33 cellular contexts compared by ENCODE assay signal in genomic region chr7:50427518-50427917, GRCh38.
"Had no signal": no experiment of that assay in that cellular context is flagged by ENCODE, and none has a peak within 500 bp of the region (broad histone marks: within the 10 kb centered on the region; RNA-seq: fewer than 3 reads in every experiment).

No MANE protein-coding gene starts in this region.

- DNase-seq: activated B cell treated with CpG ODN at 0.5 μM for 24 hours; activated CD4-positive, alpha-beta memory T cell treated with anti-CD3 and anti-CD28 coated beads for 36 hours; activated CD4-positive, alpha-beta T cell treated with anti-CD3 and anti-CD28 coated beads for 4 hours; activated CD4-positive, alpha-beta T cell treated with anti-CD3 and anti-CD28 coated beads, Interleukin-2, amount 10 ng/mL, durations not matched to agents 24 days and 14 days; activated CD4-positive, alpha-beta T cell treated with anti-CD3 and anti-CD28 coated beads, Interleukin-2, amount 50 U/mL, for 1 hour; activated CD4-positive, alpha-beta T cell treated with anti-CD3 and anti-CD28 coated beads, Interleukin-2, amount 50 U/mL, for 4 hours; activated CD4-positive, CD25-positive, alpha-beta regulatory T cell treated with anti-CD3 and anti-CD28 coated beads, Interleukin-2, amount 50 U/mL, for 72 hours; activated CD8-positive, alpha-beta memory T cell treated with anti-CD3 and anti-CD28 coated beads, Interleukin-2, amount 50 U/mL, for 4 hours; activated CD8-positive, alpha-beta T cell treated with anti-CD3 and anti-CD28 coated beads for 36 hours; activated effector memory CD4-positive, alpha-beta T cell treated with anti-CD3 and anti-CD28 coated beads, Interleukin-2, amount 50 U/mL, for 16 hours; activated gamma-delta T cell treated with Interleukin-2 at 50 U/mL for 16 hours; activated naive CD4-positive, alpha-beta T cell; activated naive CD4-positive, alpha-beta T cell treated with anti-CD3 and anti-CD28 coated beads for 36 hours; activated naive CD4-positive, alpha-beta T cell treated with anti-CD3 and anti-CD28 coated beads, Interleukin-2, amount 50 U/mL, for 16 hours; activated naive CD8-positive, alpha-beta T cell treated with anti-CD3 and anti-CD28 coated beads for 36 hours; activated T-cell treated with anti-CD3 and anti-CD28 coated beads for 4 hours; activated T-cell treated with anti-CD3 and anti-CD28 coated beads, Interleukin-2, amount 50 U/mL, for 1 hour; activated T-cell treated with anti-CD3 and anti-CD28 coated beads, Interleukin-2, amount 50 U/mL, for 4 hours; activated T-cell treated with anti-CD3 and anti-CD28 coated beads, Interleukin-2, amount 50 U/mL, for 72 hours; adrenal gland; amniotic stem cell; aorta; body of pancreas; brain microvascular endothelial cell; central memory CD4-positive, alpha-beta T cell; T-helper 2 cell; T-helper 9 cell had no signal

- H3K27me3 ChIP-seq: adrenal gland, body of pancreas, brain microvascular endothelial cell, breast epithelium had no signal

- H3K4me3 ChIP-seq: adrenal gland, body of pancreas, breast epithelium had no signal

- H3K4me1 ChIP-seq: adrenal gland, body of pancreas, breast epithelium had no signal

- H3K9me3 ChIP-seq: adrenal gland, body of pancreas, breast epithelium had no signal

- H3K27ac ChIP-seq: adrenal gland, body of pancreas, brain microvascular endothelial cell, breast epithelium, VCaP had no signal

- FAIRE-seq: astrocyte, TTC549 had no signal

- ATAC-seq: activated CD8-positive, alpha-beta T cell treated with anti-CD3 and anti-CD28 coated beads for 36 hours; activated naive CD4-positive, alpha-beta T cell treated with anti-CD3 and anti-CD28 coated beads, Interleukin-2, amount 50 U/mL, for 72 hours; activated T-cell treated with anti-CD3 and anti-CD28 coated beads, Interleukin-2, amount 50 U/mL, for 4 hours; activated T-cell treated with anti-CD3 and anti-CD28 coated beads, Interleukin-2, amount 50 U/mL, for 72 hours; activated T-helper 17 cell treated with anti-CD3 and anti-CD28 coated beads, Interleukin-2, amount 50 U/mL, for 72 hours; body of pancreas had no signal

- H3K36me3 ChIP-seq: adrenal gland, brain microvascular endothelial cell, breast epithelium had no signal
